Comparison of ENCODE assay signal across 1 cellular context in genomic region chr7:47947355-47947749, GRCh38.
TF ChIP-seq lines count a peak whose summit lies in the region.

No MANE protein-coding gene starts in this region.

TF ChIP-seq in GM23338, 12 proteins besides CTCF, POLR2A, EP300 and RAD21 (continued from another document):
- TF ChIP-seq ZNF462 (CRISPR knock-in tag; IDR thresholded peaks at IDR 0.05): no peak
- no peak for TF ChIP-seq CREB1 (CRISPR knock-in tag; IDR thresholded peaks at IDR 0.05; ENCODE audit: low read depth)
- no peak for TF ChIP-seq ETS1 (IDR thresholded peaks at IDR 0.05)
- TF ChIP-seq ZNF331 (CRISPR knock-in tag; IDR thresholded peaks at IDR 0.05; ENCODE audit: low read depth): no peak
- no peak for TF ChIP-seq JUNB (IDR thresholded peaks at IDR 0.05; ENCODE audit: unreplicated experiment)
- TF ChIP-seq ZNF114 (CRISPR knock-in tag; IDR thresholded peaks at IDR 0.05): no peak
